ENCODE assay signal across 1 cellular context in genomic region chrX:80576815-80577533, GRCh38.
TF ChIP-seq lines count a peak whose summit lies in the region.

No MANE protein-coding gene starts in this region.

TF ChIP-seq in H1, 55 proteins besides CTCF, POLR2A, EP300 and RAD21 (continued from another document):
- no peak for TF ChIP-seq CHD7 (IDR thresholded peaks at IDR 0.05; ENCODE audit: insufficient replicate concordance, low read length)
- TF ChIP-seq PHF8 (conservative IDR thresholded peaks at IDR 0.05; ENCODE audit: low read depth, low read length) = no peak
- TF ChIP-seq CHD2 (IDR thresholded peaks at IDR 0.05; ENCODE audit: low read length) = no peak
- no peak for TF ChIP-seq HDAC2 (IDR thresholded peaks at IDR 0.05; ENCODE audit: borderline replicate concordance in 1 of 2, low read depth in 2 of 2, low read length in 2 of 2)
- TF ChIP-seq KDM5A (IDR thresholded peaks at IDR 0.05; ENCODE audit: low read length) = no peak
- TF ChIP-seq TAF7 (optimal IDR thresholded peaks at IDR 0.05; ENCODE audit: borderline replicate concordance, low read depth, low read length) = no peak
- TF ChIP-seq, protein P1, sequence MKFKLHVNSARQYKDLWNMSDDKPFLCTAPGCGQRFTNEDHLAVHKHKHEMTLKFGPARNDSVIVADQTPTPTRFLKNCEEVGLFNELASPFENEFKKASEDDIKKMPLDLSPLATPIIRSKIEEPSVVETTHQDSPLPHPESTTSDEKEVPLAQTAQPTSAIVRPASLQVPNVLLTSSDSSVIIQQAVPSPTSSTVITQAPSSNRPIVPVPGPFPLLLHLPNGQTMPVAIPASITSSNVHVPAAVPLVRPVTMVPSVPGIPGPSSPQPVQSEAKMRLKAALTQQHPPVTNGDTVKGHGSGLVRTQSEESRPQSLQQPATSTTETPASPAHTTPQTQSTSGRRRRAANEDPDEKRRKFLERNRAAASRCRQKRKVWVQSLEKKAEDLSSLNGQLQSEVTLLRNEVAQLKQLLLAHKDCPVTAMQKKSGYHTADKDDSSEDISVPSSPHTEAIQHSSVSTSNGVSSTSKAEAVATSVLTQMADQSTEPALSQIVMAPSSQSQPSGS (IDR thresholded peaks at IDR 0.05; ENCODE audit: low read length) = no peak
- no peak for TF ChIP-seq MAFK (IDR thresholded peaks at IDR 0.05; ENCODE audit: low read depth, low read length)
